In genomic region chr17:80478487-80479245, GRCh38 we compare ENCODE assay signal across 1 cellular context.
TF ChIP-seq lines count a peak whose summit lies in the region.

No MANE protein-coding gene starts in this region.

TF ChIP-seq in IMR-90, 13 proteins besides CTCF, POLR2A, EP300 and RAD21 (continued from another document):
- TF ChIP-seq, protein P1, sequence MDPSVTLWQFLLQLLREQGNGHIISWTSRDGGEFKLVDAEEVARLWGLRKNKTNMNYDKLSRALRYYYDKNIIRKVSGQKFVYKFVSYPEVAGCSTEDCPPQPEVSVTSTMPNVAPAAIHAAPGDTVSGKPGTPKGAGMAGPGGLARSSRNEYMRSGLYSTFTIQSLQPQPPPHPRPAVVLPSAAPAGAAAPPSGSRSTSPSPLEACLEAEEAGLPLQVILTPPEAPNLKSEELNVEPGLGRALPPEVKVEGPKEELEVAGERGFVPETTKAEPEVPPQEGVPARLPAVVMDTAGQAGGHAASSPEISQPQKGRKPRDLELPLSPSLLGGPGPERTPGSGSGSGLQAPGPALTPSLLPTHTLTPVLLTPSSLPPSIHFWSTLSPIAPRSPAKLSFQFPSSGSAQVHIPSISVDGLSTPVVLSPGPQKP (IDR thresholded peaks at IDR 0.05; ENCODE audit: borderline replicate concordance, low read depth, low read length), result no peak
- no peak for TF ChIP-seq FOS (IDR thresholded peaks at IDR 0.05; ENCODE audit: low read depth, low read length)
- no peak for TF ChIP-seq MXI1 (IDR thresholded peaks at IDR 0.05; ENCODE audit: borderline replicate concordance, low read depth, low read length)
- no peak for TF ChIP-seq BHLHE40 (IDR thresholded peaks at IDR 0.05; ENCODE audit: low read depth, low read length)
- no peak for TF ChIP-seq MAFK (IDR thresholded peaks at IDR 0.05; ENCODE audit: low read depth, low read length)
- no peak for TF ChIP-seq CHD1 (IDR thresholded peaks at IDR 0.05; ENCODE audit: low read depth, low read length)
- TF ChIP-seq CEBPB (IDR thresholded peaks at IDR 0.05; ENCODE audit: low read depth, low read length), result no peak
- no peak for TF ChIP-seq RFX5 (IDR thresholded peaks at IDR 0.05; ENCODE audit: low read depth, low read length)
- no peak for TF ChIP-seq RCOR1 (IDR thresholded peaks at IDR 0.05; ENCODE audit: insufficient replicate concordance, low read length)
- no peak for TF ChIP-seq SMC3 (IDR thresholded peaks at IDR 0.05; ENCODE audit: low read depth, low read length)
- no peak for TF ChIP-seq MAZ (IDR thresholded peaks at IDR 0.05; ENCODE audit: borderline replicate concordance, low read depth, low read length)
